Comparison of ENCODE assay signal across 8 cellular contexts in the genomic region with DNA sequence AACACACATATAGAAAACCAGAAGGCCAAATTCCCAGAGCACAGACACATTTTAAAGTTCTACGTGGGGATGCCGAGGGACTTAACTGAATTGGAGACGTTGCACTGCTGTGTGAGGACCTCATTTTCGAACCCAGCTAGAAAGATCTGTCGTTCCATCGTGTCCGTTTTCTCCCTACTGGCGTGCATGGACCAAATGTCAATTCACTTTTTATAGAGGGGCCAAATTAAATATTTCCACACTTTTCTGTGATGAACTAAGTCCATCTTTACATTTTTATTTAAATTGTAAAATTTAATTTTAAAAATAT. TPM values are rescaled to one million over a fixed set of nuclear protein-coding genes. Genes with fewer than 3 reads are reported as not detected.
A peak's percentile ranks its signal among the peaks of the same experiment; 100 is the strongest.
DNase-seq lines count a peak whose midpoint lies in the region; TF ChIP-seq lines count a peak whose summit lies in the region.

No MANE protein-coding gene starts in this region.

- no peaks in the 10 kb centered on the region for H3K9me3 ChIP-seq in SK-N-SH

- peaks cover 11% of the 10 kb centered on the region for H4K20me1 ChIP-seq in SK-N-SH (ENCODE audit: insufficient read depth)

- no peaks in the 10 kb centered on the region for H3K36me3 ChIP-seq in SK-N-SH (replicated peaks in 1 of 2; ENCODE audit: control insufficient read depth in 1 of 2, insufficient read depth in 2 of 2, low read length in 1 of 2)

- no peak for TF ChIP-seq CTCF in SK-N-SH (IDR thresholded peaks at IDR 0.05)
- no peak for TF ChIP-seq CTCF in fibroblast of pulmonary artery (IDR thresholded peaks at IDR 0.05; ENCODE audit: low read length, missing control alignments)
- no peak for TF ChIP-seq CTCF in GM10248 (IDR thresholded peaks at IDR 0.05; ENCODE audit: control extremely low read depth, extremely low read depth, low read depth, missing control alignments)

- peak overlapping the region; percentile 95 for H2AFZ ChIP-seq in SK-N-SH (ENCODE audit: low read depth)

- H3K27ac ChIP-seq in SK-N-SH (ENCODE audit: low read depth in 2 of 2, low read length in 1 of 2) (peak overlapping the region; percentile 82 to 97), skin epidermis (peak overlapping the region; percentile 92 to 99 (median 98))

- H3K27me3 ChIP-seq in SK-N-SH (ENCODE audit: insufficient read depth), result no peaks in the 10 kb centered on the region

- WGBS in SK-N-SH (ENCODE audit: low lambda C conversion rate), result 3% methylated on average over 8 of the region's 8 CpGs

- no peak for TF ChIP-seq RAD21 in SK-N-SH (IDR thresholded peaks at IDR 0.05; ENCODE audit: low read length)

- no peaks in the 10 kb centered on the region for H3K9me2 ChIP-seq in SK-N-SH

- TF ChIP-seq EP300 in SK-N-SH (IDR thresholded peaks at IDR 0.05; ENCODE audit: borderline replicate concordance in 1 of 2, low read depth in 1 of 2, low read length in 1 of 2), result no peak

- peaks cover 57% of the 10 kb centered on the region for H3K79me2 ChIP-seq in SK-N-SH (ENCODE audit: insufficient read depth)

- peak overlapping the region; percentile 97 for H3K27ac Mint-ChIP-seq in T-helper 2 cell treated with Interferon-gamma antibody and Interleukin-4, amounts not matched to agents 5 μg/mL and 100 μg/mL, for 36 hours

- H3F3A ChIP-seq in SK-N-SH (replicated peaks; ENCODE audit: insufficient read depth), result peaks cover 20% of the 10 kb centered on the region

- peak overlapping the region; percentile 84; the same call in 1 of the 2 replicates for H3K9ac ChIP-seq in SK-N-SH

- H3K4me3 ChIP-seq in SK-N-SH (ENCODE audit: low read depth in 2 of 2, low read length in 1 of 2) (peak overlapping the region; percentile 90 to 98), fibroblast of pulmonary artery (replicated peaks; ENCODE audit: low read depth, low read length) (peak overlapping the region; percentile 86), skin epidermis (peak overlapping the region; percentile 73 to 95 (median 81))

- H3K4me1 ChIP-seq in SK-N-SH (ENCODE audit: control insufficient read depth in 1 of 2, insufficient read depth in 2 of 2, low read depth in 1 of 2, low read length in 1 of 2), result peaks cover 18 to 30% of the 10 kb centered on the region in 2 experiments; a peak in 3 of 4 replicates

- peaks cover 27% of the 10 kb centered on the region for H3K27me3 Mint-ChIP-seq in T-helper 2 cell treated with Interferon-gamma antibody and Interleukin-4, amounts not matched to agents 5 μg/mL and 100 μg/mL, for 36 hours (ENCODE audit: low read depth)

- peaks cover 24% of the 10 kb centered on the region for H3K36me3 Mint-ChIP-seq in T-helper 2 cell treated with Interferon-gamma antibody and Interleukin-4, amounts not matched to agents 5 μg/mL and 100 μg/mL, for 36 hours (ENCODE audit: low read depth)

- no peaks in the 10 kb centered on the region for H3K9me3 Mint-ChIP-seq in T-helper 2 cell treated with Interferon-gamma antibody and Interleukin-4, amounts not matched to agents 5 μg/mL and 100 μg/mL, for 36 hours

- CTCF ChIA-PET in SK-N-SH (lab: Yijun Ruan, JAX), result interaction anchor here (0.7 to 2.4 kb wide), 8 partner anchors 19 to 269 kb away, joined by 3 to 10 read pairs (median 4); no protein-coding TSS in a partner anchor
- CTCF ChIA-PET in GM10248 (lab: Yijun Ruan, JAX), result interaction anchor here (0.8 kb wide), 1 partner anchor 14 kb away, joined by 3 read pairs; no protein-coding TSS in a partner anchor

- no peak for DNase-seq in T-helper 2 cell treated with Interferon-gamma antibody and Interleukin-4, amounts not matched to agents 5 μg/mL and 100 μg/mL, for 36 hours (ENCODE audit: low spot score)
- no peak for DNase-seq in T-helper 2 cell
- DNase-seq in SK-N-SH, result no peak
- no peak for DNase-seq in fibroblast of pulmonary artery (ENCODE audit: low read depth)
- no peak for DNase-seq in mesenteric fat pad (ENCODE audit: low spot score)
- no peak for DNase-seq in epidermal melanocyte (ENCODE audit: insufficient read length, low spot score)
- no peak for DNase-seq in GM10248 (ENCODE audit: extremely low spot score)

- H3K4me1 Mint-ChIP-seq in T-helper 2 cell treated with Interferon-gamma antibody and Interleukin-4, amounts not matched to agents 5 μg/mL and 100 μg/mL, for 36 hours (ENCODE audit: low read depth), result peaks cover 48% of the 10 kb centered on the region

- peak overlapping the region; percentile 95 for H3K4me2 ChIP-seq in SK-N-SH

- H3K4me3 Mint-ChIP-seq in T-helper 2 cell treated with Interferon-gamma antibody and Interleukin-4, amounts not matched to agents 5 μg/mL and 100 μg/mL, for 36 hours, result peak overlapping the region; percentile 98

- POLR2A ChIA-PET in SK-N-SH (lab: Yijun Ruan, JAX) (no interaction called here), GM10248 (lab: Yijun Ruan, JAX) (no interaction called here)

TF ChIP-seq in SK-N-SH, 30 proteins besides CTCF, POLR2A, EP300 and RAD21 (continues in another document):
- TF ChIP-seq MEF2A (IDR thresholded peaks at IDR 0.05; ENCODE audit: borderline replicate concordance, low read depth) (no peak), SMC3 (IDR thresholded peaks at IDR 0.05; ENCODE audit: low read depth, low read length) (no peak), IRF3 (IDR thresholded peaks at IDR 0.05; ENCODE audit: low read depth, low read length) (no peak), NFIC (IDR thresholded peaks at IDR 0.05; ENCODE audit: borderline replicate concordance) (no peak), GATA2 (CRISPR knock-in tag; IDR thresholded peaks at IDR 0.05) (no peak), ZBTB33 (IDR thresholded peaks at IDR 0.05; ENCODE audit: borderline replicate concordance, low read depth) (no peak), REST (IDR thresholded peaks at IDR 0.05; ENCODE audit: low read depth, low read length) (no peak), RFX5 (IDR thresholded peaks at IDR 0.05; ENCODE audit: low read length) (no peak)
- TF ChIP-seq, protein P1, sequence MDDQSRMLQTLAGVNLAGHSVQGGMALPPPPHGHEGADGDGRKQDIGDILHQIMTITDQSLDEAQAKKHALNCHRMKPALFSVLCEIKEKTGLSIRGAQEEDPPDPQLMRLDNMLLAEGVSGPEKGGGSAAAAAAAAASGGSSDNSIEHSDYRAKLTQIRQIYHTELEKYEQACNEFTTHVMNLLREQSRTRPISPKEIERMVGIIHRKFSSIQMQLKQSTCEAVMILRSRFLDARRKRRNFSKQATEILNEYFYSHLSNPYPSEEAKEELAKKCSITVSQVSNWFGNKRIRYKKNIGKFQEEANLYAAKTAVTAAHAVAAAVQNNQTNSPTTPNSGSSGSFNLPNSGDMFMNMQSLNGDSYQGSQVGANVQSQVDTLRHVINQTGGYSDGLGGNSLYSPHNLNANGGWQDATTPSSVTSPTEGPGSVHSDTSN (IDR thresholded peaks at IDR 0.05), result no peak

RNA-seq across cellular contexts. Expression of gene TSHZ1, which starts 0.7 kb away (rescaled TPM):
- polyA plus RNA-seq in SK-N-SH (2012; rRNA removed), result 2.6 and 2.8 TPM in 2 replicates
- 2.5 and 3.0 TPM in 2 replicates for polyA plus RNA-seq in SK-N-SH (2012; cell fraction: cytosol; rRNA removed)
- 3.4 and 3.5 TPM in 2 replicates for polyA plus RNA-seq in SK-N-SH (2012; cell fraction: nucleus; rRNA removed)
- 20.9 TPM for total RNA-seq in mesenteric fat pad

RNA-seq across cellular contexts. Expression of gene PTGR3, which starts 1.0 kb away (rescaled TPM):
- 20.7 and 27.1 TPM in 2 replicates for polyA plus RNA-seq in SK-N-SH (2012; rRNA removed)
- 21.0 and 23.2 TPM in 2 replicates for polyA plus RNA-seq in SK-N-SH (2012; cell fraction: cytosol; rRNA removed)
- 39.3 and 40.7 TPM in 2 replicates for polyA plus RNA-seq in SK-N-SH (2012; cell fraction: nucleus; rRNA removed)
- total RNA-seq in mesenteric fat pad, result 25.5 TPM
